Comparison of ENCODE assay signal across 30 cellular contexts in the genomic region with DNA sequence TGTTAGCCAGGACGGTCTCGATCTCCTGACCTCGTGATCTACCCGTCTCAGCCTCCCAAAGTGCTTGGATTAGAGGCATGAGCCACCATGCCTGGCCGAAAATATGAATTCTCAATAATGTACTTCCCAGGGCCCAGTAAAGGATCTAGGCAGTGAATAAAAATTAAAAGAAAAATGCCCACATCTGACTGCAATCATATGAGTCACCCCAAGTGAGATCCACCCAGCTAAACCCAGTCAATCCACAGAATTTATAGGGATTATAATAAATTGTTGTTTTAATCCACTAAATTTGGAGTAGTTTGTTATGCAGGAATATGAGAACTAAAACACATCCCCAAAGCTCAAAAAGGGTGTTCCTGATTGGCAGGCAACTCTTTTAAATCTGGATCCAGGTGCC.
"Had no signal": no experiment of that assay in that cellular context is flagged by ENCODE, and none has a peak within 500 bp of the region (broad histone marks: within the 10 kb centered on the region; RNA-seq: fewer than 3 reads in every experiment).

No MANE protein-coding gene starts in this region.

- H3K4me3 ChIP-seq: coronary artery, dorsolateral prefrontal cortex, esophagus squamous epithelium had no signal

- ATAC-seq: activated CD4-positive, alpha-beta T cell treated with anti-CD3 and anti-CD28 coated beads for 36 hours; activated CD8-positive, alpha-beta memory T cell treated with anti-CD3 and anti-CD28 coated beads, Interleukin-2, amount 10 ng/mL, durations not matched to agents 7 days and 5 days; activated CD8-positive, alpha-beta T cell treated with anti-CD3 and anti-CD28 coated beads, Interleukin-2, amount 10 ng/mL, durations not matched to agents 7 days and 5 days; activated naive CD4-positive, alpha-beta T cell treated with anti-CD3 and anti-CD28 coated beads, Interleukin-2, amount 50 U/mL, for 72 hours; activated T-cell treated with anti-CD3 and anti-CD28 coated beads, Interleukin-2, amount 50 U/mL, for 72 hours had no signal

- H3K9me3 ChIP-seq: esophagus squamous epithelium had no signal

- H3K27me3 ChIP-seq: brain microvascular endothelial cell, dorsolateral prefrontal cortex had no signal

- H3K27ac ChIP-seq: brain microvascular endothelial cell, coronary artery, dorsolateral prefrontal cortex, esophagus squamous epithelium had no signal

- H3K4me1 ChIP-seq: esophagus squamous epithelium had no signal

- FAIRE-seq: astrocyte, bronchial epithelial cell, frontal cortex had no signal

- H3K36me3 ChIP-seq: brain microvascular endothelial cell, esophagus squamous epithelium had no signal

- DNase-seq: activated CD4-positive, alpha-beta memory T cell treated with anti-CD3 and anti-CD28 coated beads for 36 hours; activated CD4-positive, alpha-beta T cell treated with anti-CD3 and anti-CD28 coated beads for 36 hours; activated CD4-positive, alpha-beta T cell treated with anti-CD3 and anti-CD28 coated beads, Interleukin-2, amount 10 ng/mL, durations not matched to agents 24 days and 14 days; activated CD4-positive, CD25-positive, alpha-beta regulatory T cell; activated CD4-positive, CD25-positive, alpha-beta regulatory T cell treated with anti-CD3 and anti-CD28 coated beads, Interleukin-2, amount 50 U/mL, for 72 hours; activated CD8-positive, alpha-beta memory T cell treated with anti-CD3 and anti-CD28 coated beads, Interleukin-2, amount 10 ng/mL, durations not matched to agents 7 days and 5 days; activated CD8-positive, alpha-beta memory T cell treated with anti-CD3 and anti-CD28 coated beads, Interleukin-2, amount 50 U/mL, for 4 hours; activated CD8-positive, alpha-beta T cell treated with anti-CD3 and anti-CD28 coated beads, Interleukin-2, amount 10 ng/mL, durations not matched to agents 7 days and 5 days; activated gamma-delta T cell; activated naive CD4-positive, alpha-beta T cell; activated naive CD4-positive, alpha-beta T cell treated with anti-CD3 and anti-CD28 coated beads, Interleukin-2, amount 10 ng/mL, durations not matched to agents 7 days and 5 days; activated naive CD8-positive, alpha-beta T cell treated with anti-CD3 and anti-CD28 coated beads, Interleukin-2, amount 10 ng/mL, durations not matched to agents 7 days and 5 days; activated T-cell treated with anti-CD3 and anti-CD28 coated beads, Interleukin-2, amount 50 U/mL, for 1 hour; activated T-cell treated with anti-CD3 and anti-CD28 coated beads, Interleukin-2, amount 50 U/mL, for 72 hours; amniotic stem cell; anterior cingulate cortex; brain microvascular endothelial cell; dorsolateral prefrontal cortex; effector memory CD4-positive, alpha-beta T cell; endodermal cell; erythroblast; esophagus squamous epithelium; head of caudate nucleus; hippocampal formation; T-helper 2 cell had no signal
